In the genomic region with DNA sequence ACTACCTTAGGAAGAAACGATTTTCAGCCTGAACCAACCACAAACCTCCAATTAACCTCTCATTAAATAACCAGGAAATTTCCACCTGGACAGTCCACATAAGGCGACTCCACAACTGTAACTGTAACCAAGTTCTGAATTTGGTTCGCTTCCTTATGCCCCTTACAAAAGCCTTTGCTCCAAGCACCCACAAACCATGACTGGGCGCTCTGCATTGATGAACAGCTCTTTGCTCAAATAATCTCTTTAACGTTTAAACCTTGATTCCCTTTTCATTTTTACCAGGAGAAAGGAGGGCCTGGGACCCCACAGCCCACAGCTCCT, we compare ENCODE assay signal across 8 cellular contexts. TPM values are rescaled to one million over a fixed set of nuclear protein-coding genes. Genes with fewer than 3 reads are reported as not detected.
DNase-seq lines count a peak whose midpoint lies in the region; ATAC-seq lines count a peak whose summit lies in the region.

No MANE protein-coding gene starts in this region.

- no peaks in the 10 kb centered on the region for H3K9me3 ChIP-seq in iPS-18a (ENCODE audit: control insufficient read depth, low read depth, low read length)
- H3K9me3 ChIP-seq in stomach smooth muscle (ENCODE audit: control insufficient read depth in 2 of 2, low read length in 2 of 2): no peaks in the 10 kb centered on the region

- no peaks in the 10 kb centered on the region for H3K27me3 Mint-ChIP-seq in activated CD4-positive, alpha-beta memory T cell treated with anti-CD3 and anti-CD28 coated beads, Interleukin-2, amount 10 ng/mL, durations not matched to agents 7 days and 5 days

- peaks cover 69% of the 10 kb centered on the region for H3K4me1 Mint-ChIP-seq in activated CD4-positive, alpha-beta memory T cell treated with anti-CD3 and anti-CD28 coated beads, Interleukin-2, amount 10 ng/mL, durations not matched to agents 7 days and 5 days

- peaks cover 21% of the 10 kb centered on the region for H3K9me3 Mint-ChIP-seq in activated CD4-positive, alpha-beta memory T cell treated with anti-CD3 and anti-CD28 coated beads, Interleukin-2, amount 10 ng/mL, durations not matched to agents 7 days and 5 days

- peaks cover 50% of the 10 kb centered on the region for H3K36me3 Mint-ChIP-seq in activated CD4-positive, alpha-beta memory T cell treated with anti-CD3 and anti-CD28 coated beads, Interleukin-2, amount 10 ng/mL, durations not matched to agents 7 days and 5 days (ENCODE audit: low read depth)

- H3K27ac ChIP-seq in iPS-18a (ENCODE audit: low read length) (no peak overlapping the region), stomach smooth muscle (ENCODE audit: low read length) (peak overlapping the region; percentile 53)

- H3K27ac Mint-ChIP-seq in activated CD4-positive, alpha-beta memory T cell treated with anti-CD3 and anti-CD28 coated beads, Interleukin-2, amount 10 ng/mL, durations not matched to agents 7 days and 5 days: peak overlapping the region; percentile 83

- peaks cover 8% of the 10 kb centered on the region for H3K4me1 ChIP-seq in iPS-18a (ENCODE audit: control insufficient read depth, low read depth, low read length)
- peaks cover 13% of the 10 kb centered on the region for H3K4me1 ChIP-seq in stomach smooth muscle (ENCODE audit: control insufficient read depth, insufficient read depth, low read length)

- H3K27me3 ChIP-seq in iPS-18a (ENCODE audit: control insufficient read depth, insufficient read depth, low read length): no peaks in the 10 kb centered on the region
- no peaks in the 10 kb centered on the region for H3K27me3 ChIP-seq in stomach smooth muscle (ENCODE audit: control insufficient read depth in 1 of 2, insufficient read depth in 2 of 2, low read length in 2 of 2)

- H3K4me3 Mint-ChIP-seq in activated CD4-positive, alpha-beta memory T cell treated with anti-CD3 and anti-CD28 coated beads, Interleukin-2, amount 10 ng/mL, durations not matched to agents 7 days and 5 days: peak overlapping the region; percentile 92

- POLR2A ChIA-PET in activated CD4-positive, alpha-beta memory T cell treated with anti-CD3 and anti-CD28 coated beads, Interleukin-2, amount 10 ng/mL, durations not matched to agents 7 days and 5 days (lab: Charles Lee): interaction anchor here (0.6 to 2.6 kb wide), 6 partner anchors 32 to 644 kb away, joined by 3 to 10 read pairs (median 5); a partner anchor contains a TSS

- CTCF ChIA-PET in activated CD4-positive, alpha-beta memory T cell treated with anti-CD3 and anti-CD28 coated beads, Interleukin-2, amount 10 ng/mL, durations not matched to agents 7 days and 5 days (lab: Charles Lee): interaction anchor here (0.7 to 1.4 kb wide), 2 partner anchors 21 to 180 kb away, joined by 3 read pairs; no protein-coding TSS in a partner anchor

- ATAC-seq in HG02981 (IDR thresholded peaks at IDR 0.05; ENCODE audit: unreplicated experiment): peak; percentile 1

- H3K4me3 ChIP-seq in iPS-18a (ENCODE audit: low read length) (peak overlapping the region; percentile 71), stomach smooth muscle (ENCODE audit: low read length in 2 of 2) (peak overlapping the region; percentile 77 to 95)

- peak overlapping the region; percentile 60 for H3K9ac ChIP-seq in iPS-18a (ENCODE audit: low read length)
- H3K9ac ChIP-seq in stomach smooth muscle (ENCODE audit: low read length in 2 of 2): peak overlapping the region; percentile 86 to 89

- H3K36me3 ChIP-seq in iPS-18a (ENCODE audit: control insufficient read depth, low read depth, low read length) (no peaks in the 10 kb centered on the region), stomach smooth muscle (ENCODE audit: control insufficient read depth in 2 of 2, insufficient read depth in 2 of 2, low read length in 2 of 2) (no peaks in the 10 kb centered on the region)

- DNase-seq in NCI-H510A treated with DMSO at 0.1 percent for 48 hours (lab: John Stamatoyannopoulos, UW): peak; percentile 2
- no peak for DNase-seq in NCI-H510A (lab: John Stamatoyannopoulos, UW)
- DNase-seq in activated CD4-positive, alpha-beta memory T cell treated with anti-CD3 and anti-CD28 coated beads, Interleukin-2, amount 10 ng/mL, durations not matched to agents 7 days and 5 days: no peak
- DNase-seq in NCI-H146 treated with DMSO at 0.1 percent for 48 hours (lab: John Stamatoyannopoulos, UW; ENCODE audit: unreplicated experiment): no peak
- no peak for DNase-seq in NCI-H2227 treated with DMSO at 0.1 percent for 48 hours (lab: John Stamatoyannopoulos, UW)

RNA-seq across cellular contexts. Expression of a gene that starts 38.2 kb away (rescaled TPM):
- total RNA-seq in activated CD4-positive, alpha-beta memory T cell treated with anti-CD3 and anti-CD28 coated beads, Interleukin-2, amount 10 ng/mL, durations not matched to agents 7 days and 5 days: 10 to 100 TPM; 12.3 to 14.6 TPM

RNA-seq across cellular contexts. Expression of a gene that starts 45.8 kb away (rescaled TPM):
- total RNA-seq in activated CD4-positive, alpha-beta memory T cell treated with anti-CD3 and anti-CD28 coated beads, Interleukin-2, amount 10 ng/mL, durations not matched to agents 7 days and 5 days: not detected
